ENCODE assay signal across 27 cellular contexts in genomic region chr11:33567004-33567403, GRCh38.
"Had no signal": no experiment of that assay in that cellular context is flagged by ENCODE, and none has a peak within 500 bp of the region (broad histone marks: within the 10 kb centered on the region; RNA-seq: fewer than 3 reads in every experiment).

No MANE protein-coding gene starts in this region.

- H3K36me3 Mint-ChIP-seq: stimulated activated effector memory CD8-positive, alpha-beta T cell treated with anti-CD3 and anti-CD28 coated beads, Interleukin-12 subunit alpha, Interleukin-12 subunit beta, amount 100 ng/mL, for 72 hours; stimulated activated memory B cell treated with anti-CD40 and anti-IgM and Interleukin-4, amounts not matched to agents 10 μg/mL and 1 μg/mL and 100 μg/mL, for 72 hours; stimulated activated naive B cell treated with anti-CD40 and anti-IgM and Interleukin-4, amounts not matched to agents 10 μg/mL and 1 μg/mL and 100 μg/mL, for 72 hours had no signal

- H3K9me3 ChIP-seq: stomach, suprapubic skin, testis, thoracic aorta, thyroid gland, tibial artery, tibial nerve, transverse colon, upper lobe of left lung, upper lobe of right lung, uterus, vagina had no signal

- H3K4me1 Mint-ChIP-seq: stimulated activated effector memory CD8-positive, alpha-beta T cell treated with anti-CD3 and anti-CD28 coated beads, Interleukin-12 subunit alpha, Interleukin-12 subunit beta, amount 100 ng/mL, for 72 hours; stimulated activated memory B cell treated with anti-CD40 and anti-IgM and Interleukin-4, amounts not matched to agents 10 μg/mL and 1 μg/mL and 100 μg/mL, for 72 hours; stimulated activated naive B cell treated with anti-CD40 and anti-IgM and Interleukin-4, amounts not matched to agents 10 μg/mL and 1 μg/mL and 100 μg/mL, for 72 hours; stimulated activated naive CD8-positive, alpha-beta T cell treated with anti-CD3 and anti-CD28 coated beads, Interleukin-15, amount 100 ng/mL, for 72 hours had no signal

- H3K9me3 Mint-ChIP-seq: stimulated activated effector memory CD8-positive, alpha-beta T cell treated with anti-CD3 and anti-CD28 coated beads, Interleukin-12 subunit alpha, Interleukin-12 subunit beta, amount 100 ng/mL, for 72 hours; stimulated activated memory B cell treated with anti-CD40 and anti-IgM and Interleukin-4, amounts not matched to agents 10 μg/mL and 1 μg/mL and 100 μg/mL, for 72 hours; stimulated activated naive CD8-positive, alpha-beta T cell treated with anti-CD3 and anti-CD28 coated beads, Interleukin-15, amount 100 ng/mL, for 72 hours; stimulated activated naive CD8-positive, alpha-beta T cell treated with anti-CD3 and anti-CD28 coated beads, Interleukin-15, Interleukin-2, amounts not matched to agents 100 ng/mL and 50 ng/mL, for 24 hours had no signal

- DNase-seq: stimulated activated CD4-positive, alpha-beta T cell treated with anti-CD3 and anti-CD28 coated beads, Interleukin-2, amount 100 ng/mL, for 48 hours; stimulated activated CD4-positive, alpha-beta T cell treated with anti-CD3 and anti-CD28 coated beads, Interleukin-4, amount 100 ng/mL, for 1 hour; stimulated activated CD4-positive, alpha-beta T cell treated with anti-CD3 and anti-CD28 coated beads, Interleukin-4, amount 100 ng/mL, for 24 hours; stimulated activated CD4-positive, alpha-beta T cell treated with anti-CD3 and anti-CD28 coated beads, Interleukin-4, amount 100 ng/mL, for 4 hours; stimulated activated CD8-positive, alpha-beta memory T cell treated with anti-CD3 and anti-CD28 coated beads, Interleukin-4, amount 100 ng/mL, for 48 hours; stimulated activated naive B cell treated with anti-CD40 and anti-IgM and Interleukin-4, amounts not matched to agents 10 μg/mL and 1 μg/mL and 100 μg/mL, for 72 hours; stimulated activated naive CD4-positive, alpha-beta T cell; stimulated activated naive CD4-positive, alpha-beta T cell treated with Interleukin-2 at 50 U/mL for 16 hours; stimulated activated naive CD8-positive, alpha-beta T cell treated with anti-CD3 and anti-CD28 coated beads, Interleukin-15, amount 100 ng/mL, for 72 hours; stimulated activated naive CD8-positive, alpha-beta T cell treated with anti-CD3 and anti-CD28 coated beads, Interleukin-15, Interleukin-2, amounts not matched to agents 100 U/mL and 50 U/mL, for 24 hours; stomach; substantia nigra; testis; thyroid gland; tibial artery; transverse colon; upper lobe of left lung; upper lobe of right lung; uterus had no signal

- H3K27me3 ChIP-seq: testis, thyroid gland, tibial nerve, transverse colon, upper lobe of left lung, upper lobe of right lung, uterus, vagina had no signal

- H3K4me1 ChIP-seq: stomach, suprapubic skin, thyroid gland, tibial artery, transverse colon, upper lobe of left lung, upper lobe of right lung, uterus, vagina had no signal

- H3K36me3 ChIP-seq: stomach, suprapubic skin, thoracic aorta, thyroid gland, tibial artery, transverse colon, upper lobe of left lung, upper lobe of right lung, uterus, vagina had no signal

- H3K27ac Mint-ChIP-seq: stimulated activated effector memory CD8-positive, alpha-beta T cell treated with anti-CD3 and anti-CD28 coated beads, Interleukin-12 subunit alpha, Interleukin-12 subunit beta, amount 100 ng/mL, for 72 hours; stimulated activated memory B cell treated with anti-CD40 and anti-IgM and Interleukin-4, amounts not matched to agents 10 μg/mL and 1 μg/mL and 100 μg/mL, for 72 hours; stimulated activated naive B cell treated with anti-CD40 and anti-IgM and Interleukin-4, amounts not matched to agents 10 μg/mL and 1 μg/mL and 100 μg/mL, for 72 hours; stimulated activated naive CD8-positive, alpha-beta T cell treated with anti-CD3 and anti-CD28 coated beads, Interleukin-15, amount 100 ng/mL, for 72 hours; stimulated activated naive CD8-positive, alpha-beta T cell treated with anti-CD3 and anti-CD28 coated beads, Interleukin-15, Interleukin-2, amounts not matched to agents 100 ng/mL and 50 ng/mL, for 24 hours; type B pancreatic cell had no signal

- ATAC-seq: stimulated activated memory B cell treated with anti-CD40 and anti-IgM and Interleukin-4, amounts not matched to agents 10 μg/mL and 1 μg/mL and 100 μg/mL, for 72 hours; stimulated activated naive B cell treated with anti-CD40 and anti-IgM and Interleukin-4, amounts not matched to agents 10 μg/mL and 1 μg/mL and 100 μg/mL, for 72 hours; stimulated activated naive CD8-positive, alpha-beta T cell treated with anti-CD3 and anti-CD28 coated beads, Interleukin-15, amount 100 ng/mL, for 72 hours; stimulated activated naive CD8-positive, alpha-beta T cell treated with anti-CD3 and anti-CD28 coated beads, Interleukin-15, Interleukin-2, amounts not matched to agents 100 U/mL and 50 U/mL, for 24 hours; upper lobe of right lung had no signal

- H3K27ac ChIP-seq: stomach, suprapubic skin, testis, thoracic aorta, thyroid gland, tibial artery, tibial nerve, transverse colon, upper lobe of left lung, upper lobe of right lung, uterus, vagina had no signal

- H3K4me3 ChIP-seq: stomach, suprapubic skin, testis, thoracic aorta, thyroid gland, tibial artery, tibial nerve, transverse colon, upper lobe of left lung, upper lobe of right lung, uterus, vagina had no signal

- H3K4me3 Mint-ChIP-seq: stimulated activated effector memory CD8-positive, alpha-beta T cell treated with anti-CD3 and anti-CD28 coated beads, Interleukin-12 subunit alpha, Interleukin-12 subunit beta, amount 100 ng/mL, for 72 hours; stimulated activated memory B cell treated with anti-CD40 and anti-IgM and Interleukin-4, amounts not matched to agents 10 μg/mL and 1 μg/mL and 100 μg/mL, for 72 hours; stimulated activated naive B cell treated with anti-CD40 and anti-IgM and Interleukin-4, amounts not matched to agents 10 μg/mL and 1 μg/mL and 100 μg/mL, for 72 hours; stimulated activated naive CD8-positive, alpha-beta T cell treated with anti-CD3 and anti-CD28 coated beads, Interleukin-15, amount 100 ng/mL, for 72 hours; stimulated activated naive CD8-positive, alpha-beta T cell treated with anti-CD3 and anti-CD28 coated beads, Interleukin-15, Interleukin-2, amounts not matched to agents 100 ng/mL and 50 ng/mL, for 24 hours; type B pancreatic cell had no signal
